In the genomic region with DNA sequence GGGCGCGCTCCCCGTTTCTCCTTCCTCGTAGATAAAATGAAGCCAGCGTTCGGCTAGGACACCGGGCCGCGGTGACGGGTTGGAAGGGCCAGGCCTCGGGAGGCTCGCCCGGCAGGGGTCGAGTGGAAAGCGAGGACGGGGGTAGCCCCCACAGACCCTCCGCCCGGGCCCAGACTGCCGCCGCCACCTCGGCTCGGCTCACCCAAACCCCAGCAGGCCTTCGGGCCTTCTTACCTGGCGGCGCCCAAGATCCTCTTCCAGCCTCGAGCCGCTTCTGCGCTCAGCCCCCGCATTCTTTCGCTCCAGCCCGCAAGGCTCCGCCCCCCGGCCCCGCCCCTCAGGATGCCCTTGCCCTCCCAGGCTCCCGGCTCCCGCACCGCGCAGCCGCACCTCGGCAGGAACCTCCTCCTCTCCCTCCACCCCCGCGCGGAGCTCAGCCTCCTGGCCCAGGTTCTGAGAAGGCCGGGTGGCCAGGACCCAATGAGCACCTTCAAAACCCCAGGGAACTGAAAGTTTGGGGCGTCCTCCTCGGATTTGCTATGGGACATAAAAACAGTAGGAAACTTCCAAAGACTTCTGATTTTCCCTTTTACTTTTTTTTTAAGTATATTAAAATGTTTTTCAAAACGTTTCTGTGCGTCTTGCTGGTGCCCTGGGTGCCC, we compare ENCODE assay signal across 8 cellular contexts. TPM values are rescaled to one million over a fixed set of nuclear protein-coding genes. Genes with fewer than 3 reads are reported as not detected.
DNase-seq lines count a peak whose midpoint lies in the region; ATAC-seq and TF ChIP-seq lines count a peak whose summit lies in the region.

A gene with protein sequence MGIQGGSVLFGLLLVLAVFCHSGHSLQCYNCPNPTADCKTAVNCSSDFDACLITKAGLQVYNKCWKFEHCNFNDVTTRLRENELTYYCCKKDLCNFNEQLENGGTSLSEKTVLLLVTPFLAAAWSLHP (minus strand): TSS at position 276 of the 662 bp plus-strand sequence. CDS start 13,978 bp downstream, outside the sequence.

- H3K36me3 ChIP-seq in GM06990 (ENCODE audit: control insufficient read depth, insufficient read depth, low read length), result no peaks in the 10 kb centered on the region; the same call in none of the 2 replicates
- H3K36me3 ChIP-seq in suprapubic skin, result peaks cover 5% of the 10 kb centered on the region

- H3K27me3 ChIP-seq in GM06990 (replicated peaks; ENCODE audit: control insufficient read depth, insufficient read depth, low read length) (no peaks in the 10 kb centered on the region), suprapubic skin (no peaks in the 10 kb centered on the region)

- H3K4me3 ChIP-seq in GM06990 (replicated peaks; ENCODE audit: low read depth, low read length), result peak within 1 kb of the TSS; percentile 81
- H3K4me3 ChIP-seq in HFF-Myc (replicated peaks; ENCODE audit: low read depth, low read length), result peak within 1 kb of the TSS; percentile 87
- H3K4me3 ChIP-seq in suprapubic skin, result peak within 1 kb of the TSS; percentile 89

- DNase-seq in GM06990 (ENCODE audit: extremely low read depth, insufficient read length) (peak; percentile 91), HFF-Myc (ENCODE audit: extremely low read depth, low read depth) (no peak), NAMALWA (ENCODE audit: low spot score) (peak; percentile 87), SKM-1 treated with dmso at 0.1 percent for 144 hours (lab: John Stamatoyannopoulos, UW; ENCODE audit: unreplicated experiment) (peak; percentile 81), globus pallidus (ENCODE audit: low spot score) (peak; percentile 88), occipital lobe (lab: John Stamatoyannopoulos, UW) (peak; percentile 88), suprapubic skin (ENCODE audit: low spot score in 2 of 2) (peak; percentile 98)
- peak; percentile 85 to 90 for DNase-seq in activated naive CD4-positive, alpha-beta T cell treated with anti-CD3 and anti-CD28 coated beads, Interleukin-2, amount 50 U/mL, for 72 hours (ENCODE audit: low spot score in 2 of 2)

- H3K9me3 ChIP-seq in suprapubic skin, result no peaks in the 10 kb centered on the region

- peak; percentile 62 to 75 for ATAC-seq in activated naive CD4-positive, alpha-beta T cell treated with anti-CD3 and anti-CD28 coated beads, Interleukin-2, amount 50 U/mL, for 72 hours

- H3K36me3 Mint-ChIP-seq in activated naive CD4-positive, alpha-beta T cell treated with anti-CD3 and anti-CD28 coated beads, Interleukin-2, amount 50 U/mL, for 72 hours, result peaks cover 7 to 11% of the 10 kb centered on the region in 2 donors

- H3K27ac Mint-ChIP-seq in activated naive CD4-positive, alpha-beta T cell treated with anti-CD3 and anti-CD28 coated beads, Interleukin-2, amount 50 U/mL, for 72 hours, result peak within 1 kb of the TSS; percentile 81 to 91

- H3K9me3 Mint-ChIP-seq in activated naive CD4-positive, alpha-beta T cell treated with anti-CD3 and anti-CD28 coated beads, Interleukin-2, amount 50 U/mL, for 72 hours, result no peaks in the 10 kb centered on the region

- WGBS in suprapubic skin, result 1% methylated on average over 32 of the region's 48 CpGs

- peak; percentile 70 to 92 for TF ChIP-seq POLR2A in suprapubic skin (IDR thresholded peaks at IDR 0.05)

- TF ChIP-seq CTCF in GM06990 (IDR thresholded peaks at IDR 0.05; ENCODE audit: insufficient read depth, low read length, poor library complexity, severe bottlenecking), result no peak
- TF ChIP-seq CTCF in HFF-Myc (IDR thresholded peaks at IDR 0.05; ENCODE audit: low read depth, low read length, missing control alignments), result no peak
- TF ChIP-seq CTCF in suprapubic skin (IDR thresholded peaks at IDR 0.05), result no peak

- H3K4me1 ChIP-seq in suprapubic skin, result peaks cover 47% of the 10 kb centered on the region

- TF ChIP-seq EP300 in suprapubic skin (IDR thresholded peaks at IDR 0.05), result no peak

- peak within 1 kb of the TSS; percentile 99 for H3K27ac ChIP-seq in suprapubic skin

RNA-seq across cellular contexts. Expression of the gene that starts here (rescaled TPM):
- total RNA-seq in activated naive CD4-positive, alpha-beta T cell treated with anti-CD3 and anti-CD28 coated beads, Interleukin-2, amount 50 U/mL, for 72 hours, result 10 to 100 TPM; 41.9 to 61.7 TPM
- total RNA-seq in occipital lobe, result 42.7 TPM
- total RNA-seq in suprapubic skin, result 100 to 1,000 TPM; 309 to 520 (median 422) TPM
